ENCODE assay signal across 8 cellular contexts in genomic region chr10:43120948-43121290, GRCh38. TPM values are rescaled to one million over a fixed set of nuclear protein-coding genes. Genes with fewer than 3 reads are reported as not detected.
A peak's percentile ranks its signal among the peaks of the same experiment; 100 is the strongest.
DNase-seq lines count a peak whose midpoint lies in the region; ATAC-seq and TF ChIP-seq lines count a peak whose summit lies in the region.

No MANE protein-coding gene starts in this region.

- peaks cover 22% of the 10 kb centered on the region for H3K4me1 Mint-ChIP-seq in CD4-positive, alpha-beta T cell (ENCODE audit: low read depth)
- peaks cover 17% of the 10 kb centered on the region for H3K4me1 Mint-ChIP-seq in neural crest cell

- no peaks in the 10 kb centered on the region for H3K36me3 Mint-ChIP-seq in CD4-positive, alpha-beta T cell (ENCODE audit: low read depth)
- no peaks in the 10 kb centered on the region for H3K36me3 Mint-ChIP-seq in neural crest cell (ENCODE audit: low read depth)

- H3K27me3 Mint-ChIP-seq in CD4-positive, alpha-beta T cell, result no peaks in the 10 kb centered on the region
- no peaks in the 10 kb centered on the region for H3K27me3 Mint-ChIP-seq in neural crest cell (ENCODE audit: low read depth)

- intact Hi-C loops in CD4-positive, alpha-beta T cell (cut with DNase I, micrococcal nuclease), result no loop called here

- no peaks in the 10 kb centered on the region for H3K9me3 ChIP-seq in CD4-positive, alpha-beta T cell (ENCODE audit: control insufficient read depth, low read length)

- peak overlapping the region; percentile 50 for H3K27ac Mint-ChIP-seq in CD4-positive, alpha-beta T cell
- peak overlapping the region; percentile 51 for H3K27ac Mint-ChIP-seq in neural crest cell (ENCODE audit: unreplicated experiment)

- H3K9me3 Mint-ChIP-seq in CD4-positive, alpha-beta T cell, result no peaks in the 10 kb centered on the region
- H3K9me3 Mint-ChIP-seq in neural crest cell, result no peaks in the 10 kb centered on the region

- peak in 6 of 10 experiments; percentile 12 to 45 (median 33) for DNase-seq in CD4-positive, alpha-beta T cell
- DNase-seq in activated CD8-positive, alpha-beta memory T cell treated with anti-CD3 and anti-CD28 coated beads for 48 hours (ENCODE audit: low read depth in 2 of 3, low spot score in 2 of 3), result peak in 2 of 3 experiments; percentile 27 to 49
- DNase-seq in neural crest cell (ENCODE audit: low read depth, low spot score) (no peak), mucosa of gallbladder (ENCODE audit: low spot score) (no peak), DMS 273 (lab: John Stamatoyannopoulos, UW; ENCODE audit: unreplicated experiment) (no peak), foreskin melanocyte (no peak)

- H3K27me3 ChIP-seq in CD4-positive, alpha-beta T cell (ENCODE audit: control insufficient read depth, insufficient read depth, low read length), result no peaks in the 10 kb centered on the region

- no peak overlapping the region for H3K4me3 Mint-ChIP-seq in CD4-positive, alpha-beta T cell
- H3K4me3 Mint-ChIP-seq in neural crest cell, result no peak overlapping the region

- no peak for TF ChIP-seq CTCF in CD4-positive, alpha-beta T cell (IDR thresholded peaks at IDR 0.05)
- no peak for TF ChIP-seq CTCF in neural crest cell (conservative IDR thresholded peaks at IDR 0.05)

- H3K27ac ChIP-seq in CD4-positive, alpha-beta T cell (ENCODE audit: low read depth, low read length), result no peak overlapping the region

- POLR2A ChIA-PET in CD4-positive, alpha-beta T cell (lab: Charles Lee), result interaction anchor here (0.9 to 3.3 kb wide), 3 partner anchors 10 to 18 kb away, joined by 3 to 38 read pairs (median 3); partner anchors contain the start of gene CSGALNACT2

- ATAC-seq in CD4-positive, alpha-beta T cell (ENCODE audit: poor library complexity), result peak; percentile 84
- ATAC-seq in GM19455 (IDR thresholded peaks at IDR 0.05; ENCODE audit: unreplicated experiment) (peak; percentile 78), HG03460 (IDR thresholded peaks at IDR 0.05; ENCODE audit: unreplicated experiment) (peak; percentile 93)

- CTCF ChIA-PET in CD4-positive, alpha-beta T cell (lab: Charles Lee), result interaction anchor here (1.0 to 1.2 kb wide), 3 partner anchors 16 to 81 kb away, joined by 3 read pairs; no protein-coding TSS in a partner anchor

RNA-seq across cellular contexts. Expression of gene CSGALNACT2, which starts 17.3 kb away (rescaled TPM):
- 10 to 100 TPM; 59.4 to 60.9 TPM for total RNA-seq in CD4-positive, alpha-beta T cell
- total RNA-seq in neural crest cell, result 13.1 and 14.6 TPM in 2 replicates
- 18.0 TPM for total RNA-seq in mucosa of gallbladder

RNA-seq across cellular contexts. Expression of gene RET, which starts 44.0 kb away (rescaled TPM):
- total RNA-seq in CD4-positive, alpha-beta T cell, result not detected
- total RNA-seq in neural crest cell (1.6 and 2.5 TPM in 2 replicates), mucosa of gallbladder (1.6 TPM)

Comparison
In these comparisons a context has a peak if more than half of its experiments do, and no peak if none do; other contexts are left out.
1. DNase-seq: peak in CD4-positive, alpha-beta T cell (6 of 10) and activated CD8-positive, alpha-beta memory T cell treated with anti-CD3 and anti-CD28 coated beads for 48 hours (2 of 3); none in neural crest cell (single experiment), mucosa of gallbladder (single experiment), DMS 273 (single experiment) and foreskin melanocyte (single experiment).
2. Peak in every context shown above with its lines, with median percentiles within 50 percentile points of each other: ATAC-seq.